Comparison of ENCODE assay signal across 8 cellular contexts in the genomic region with DNA sequence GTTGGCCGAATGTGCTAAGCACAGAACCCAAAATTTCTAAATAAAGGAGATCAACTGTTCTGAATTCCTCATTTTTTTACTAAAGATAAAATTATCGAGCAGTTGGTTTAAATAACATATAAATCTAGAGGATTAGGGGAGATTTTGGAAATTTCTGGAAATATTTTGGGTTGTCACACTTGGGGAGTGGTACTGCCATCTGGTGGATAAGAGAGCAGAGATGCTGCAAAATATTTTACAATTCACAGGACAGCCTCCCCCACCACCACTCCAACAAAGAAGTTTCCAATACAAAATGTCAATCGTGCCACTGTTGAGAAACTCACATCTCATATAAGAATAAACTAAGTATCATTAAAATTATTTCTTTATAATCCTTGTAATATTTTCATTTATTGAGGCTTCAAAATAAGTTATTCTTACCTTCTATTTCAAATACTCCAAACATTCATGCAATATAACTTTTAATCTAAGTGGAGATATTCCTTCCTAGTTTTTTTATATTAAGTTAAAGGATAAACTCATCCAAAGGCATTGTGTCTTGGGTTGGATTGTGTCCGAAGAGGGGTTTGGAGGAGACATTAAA. TPM values are rescaled to one million over a fixed set of nuclear protein-coding genes. Genes with fewer than 3 reads are reported as not detected.
DNase-seq lines count a peak whose midpoint lies in the region; ATAC-seq and TF ChIP-seq lines count a peak whose summit lies in the region.

No MANE protein-coding gene starts in this region.

- H3K36me3 ChIP-seq in liver (ENCODE audit: control insufficient read depth in 4 of 4, insufficient read depth in 3 of 4, low read depth in 1 of 4, low read length in 3 of 4): peaks cover 1 to 13% (median 5%) of the 10 kb centered on the region in 4 donors

- H3K4me1 ChIP-seq in liver (ENCODE audit: control insufficient read depth in 4 of 4, insufficient read depth in 4 of 4, low read length in 3 of 4): peaks cover 0 to 5% (median 2%) of the 10 kb centered on the region in 4 donors

- 50% methylated on average over 4 of the region's 4 CpGs for WGBS in liver

- H3K27ac ChIP-seq in liver (ENCODE audit: low read depth in 1 of 2, low read length in 2 of 2): no peak overlapping the region

- no peaks in the 10 kb centered on the region for H3K4me1 Mint-ChIP-seq in stimulated activated effector memory CD8-positive, alpha-beta T cell treated with anti-CD3 and anti-CD28 coated beads, Interleukin-12 subunit alpha, Interleukin-12 subunit beta, amount 100 ng/mL, for 72 hours

- DNase-seq in COR-L47 (lab: John Stamatoyannopoulos, UW): peak; percentile 3
- DNase-seq in LHCN-M2 (ENCODE audit: low read depth): peak; percentile 12
- peak; percentile 24 for DNase-seq in cerebellar cortex (ENCODE audit: low spot score)
- DNase-seq in stimulated activated effector memory CD8-positive, alpha-beta T cell treated with anti-CD3 and anti-CD28 coated beads, Interleukin-12 subunit alpha, Interleukin-12 subunit beta, amount 100 ng/mL, for 72 hours (ENCODE audit: low spot score in 2 of 2): no peak
- DNase-seq in NCI-H187 (lab: John Stamatoyannopoulos, UW): no peak

- no peak overlapping the region for H3K4me3 ChIP-seq in liver (ENCODE audit: low read depth in 1 of 3, low read length in 3 of 3)

- no peak overlapping the region for H3K4me3 Mint-ChIP-seq in stimulated activated effector memory CD8-positive, alpha-beta T cell treated with anti-CD3 and anti-CD28 coated beads, Interleukin-12 subunit alpha, Interleukin-12 subunit beta, amount 100 ng/mL, for 72 hours

- no peaks in the 10 kb centered on the region for H3K27me3 ChIP-seq in liver (ENCODE audit: control insufficient read depth in 4 of 4, insufficient read depth in 4 of 4, low read length in 3 of 4)

- H3K9ac ChIP-seq in liver (ENCODE audit: low read depth in 1 of 2, low read length in 2 of 2): peak overlapping the region in 1 of 2 donors; percentile 1

- ATAC-seq in stimulated activated effector memory CD8-positive, alpha-beta T cell treated with anti-CD3 and anti-CD28 coated beads, Interleukin-12 subunit alpha, Interleukin-12 subunit beta, amount 100 ng/mL, for 72 hours: no peak
- ATAC-seq in HG03354 (IDR thresholded peaks at IDR 0.05; ENCODE audit: poor library complexity, severe bottlenecking, unreplicated experiment): no peak
- ATAC-seq in GM21367 (IDR thresholded peaks at IDR 0.05; ENCODE audit: unreplicated experiment): no peak

- peak; percentile 91 to 94 for TF ChIP-seq RAD21 in liver (IDR thresholded peaks at IDR 0.05)

- peak; percentile 78 for TF ChIP-seq CTCF in liver (IDR thresholded peaks at IDR 0.05; ENCODE audit: low read depth, low read length, missing input control)

- no peaks in the 10 kb centered on the region for H3K9me3 ChIP-seq in liver (ENCODE audit: control insufficient read depth in 4 of 4, low read length in 3 of 4)

- no peaks in the 10 kb centered on the region for H3K9me3 Mint-ChIP-seq in stimulated activated effector memory CD8-positive, alpha-beta T cell treated with anti-CD3 and anti-CD28 coated beads, Interleukin-12 subunit alpha, Interleukin-12 subunit beta, amount 100 ng/mL, for 72 hours

- H3K27ac Mint-ChIP-seq in stimulated activated effector memory CD8-positive, alpha-beta T cell treated with anti-CD3 and anti-CD28 coated beads, Interleukin-12 subunit alpha, Interleukin-12 subunit beta, amount 100 ng/mL, for 72 hours: no peak overlapping the region

- H3K36me3 Mint-ChIP-seq in stimulated activated effector memory CD8-positive, alpha-beta T cell treated with anti-CD3 and anti-CD28 coated beads, Interleukin-12 subunit alpha, Interleukin-12 subunit beta, amount 100 ng/mL, for 72 hours: no peaks in the 10 kb centered on the region

TF ChIP-seq in liver, 16 proteins besides CTCF, POLR2A, EP300 and RAD21:
- TF ChIP-seq HNF4G (IDR thresholded peaks at IDR 0.05) (peak; percentile 9), REST (IDR thresholded peaks at IDR 0.05) (no peak), MAX (IDR thresholded peaks at IDR 0.05) (no peak), EGR1 (IDR thresholded peaks at IDR 0.05; ENCODE audit: low read depth in 2 of 2) (no peak), YY1 (IDR thresholded peaks at IDR 0.05) (no peak), SP1 (IDR thresholded peaks at IDR 0.05) (no peak), FOXA1 (IDR thresholded peaks at IDR 0.05) (no peak), ZBTB33 (IDR thresholded peaks at IDR 0.05) (no peak)

RNA-seq across cellular contexts. Expression of gene ABCA8, which starts 17.0 kb away (rescaled TPM):
- total RNA-seq in LHCN-M2 (2014; rRNA removed) (not detected in 2 replicates), liver (10 to 100 TPM; 11.4 to 72.2 TPM)
- polyA plus RNA-seq in LHCN-M2 (2012): 0.07 TPM
- polyA plus RNA-seq in liver: 10 to 100 TPM in 1 of 2 donors, 1 to 10 TPM in 1; 9.3 to 16.5 TPM

Comparison
In these comparisons a context has a peak if more than half of its experiments do, and no peak if none do; other contexts are left out.
1. DNase-seq: peak in COR-L47 (single experiment), LHCN-M2 (single experiment) and cerebellar cortex (single experiment); none in stimulated activated effector memory CD8-positive, alpha-beta T cell treated with anti-CD3 and anti-CD28 coated beads, Interleukin-12 subunit alpha, Interleukin-12 subunit beta, amount 100 ng/mL, for 72 hours (0 of 2) and NCI-H187 (0 of 2).
2. RNA of gene ABCA8, which starts 17.0 kb away (total RNA-seq): 11.4 to 72.2 TPM in liver; not detected in LHCN-M2; every median in the first group is over 10 times any median in the second.